In genomic region chr11:21405403-21405802, GRCh38 we compare ENCODE assay signal across 7 cellular contexts.
"Had no signal": no experiment of that assay in that cellular context is flagged by ENCODE, and none has a peak within 500 bp of the region (broad histone marks: within the 10 kb centered on the region; RNA-seq: fewer than 3 reads in every experiment).

No MANE protein-coding gene starts in this region.

- DNase-seq: GM23248, GOT3, H7, HFFc6, KBM-7 had no signal

- H3K27ac Mint-ChIP-seq: HFFc6, IgD-negative memory B cell had no signal

- H3K36me3 Mint-ChIP-seq: IgD-negative memory B cell had no signal

- H3K4me3 ChIP-seq: GM23248, HAP-1 had no signal

- H3K9me3 ChIP-seq: HAP-1 had no signal

- H3K4me3 Mint-ChIP-seq: HFFc6, IgD-negative memory B cell had no signal

- H3K36me3 ChIP-seq: HAP-1 had no signal

- H3K4me1 ChIP-seq: HAP-1 had no signal

- H3K27me3 Mint-ChIP-seq: IgD-negative memory B cell had no signal
